In the genomic region with DNA sequence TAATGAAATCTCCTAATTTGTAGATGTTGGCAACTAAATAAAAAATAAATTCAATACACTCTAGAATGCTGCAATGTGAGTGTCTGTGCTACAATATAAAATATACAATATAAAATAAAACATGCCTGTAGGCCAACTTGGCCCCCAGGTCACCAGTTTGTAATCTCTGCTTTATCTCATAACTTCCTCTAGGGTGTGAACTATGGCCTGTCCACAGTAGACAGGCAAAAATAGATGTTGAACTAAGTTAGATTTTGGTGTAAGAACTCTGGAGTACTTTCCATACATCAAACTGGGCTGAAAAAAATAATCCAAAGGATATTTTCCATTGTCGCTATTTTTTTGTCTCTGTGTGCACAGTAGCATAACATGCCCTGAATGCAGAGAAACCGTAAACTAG, we compare ENCODE assay signal across 15 cellular contexts.
A peak's percentile ranks its signal among the peaks of the same experiment; 100 is the strongest.
DNase-seq lines count a peak whose midpoint lies in the region; ATAC-seq, FAIRE-seq and TF ChIP-seq lines count a peak whose summit lies in the region.
"Had no signal": no experiment of that assay in that cellular context is flagged by ENCODE, and none has a peak within 500 bp of the region (broad histone marks: within the 10 kb centered on the region; RNA-seq: fewer than 3 reads in every experiment).

No MANE protein-coding gene starts in this region.

- POLR2A ChIA-PET in endothelial cell of umbilical vein (lab: Charles Lee) = no interaction called here
- POLR2A ChIA-PET in activated CD8-positive, alpha-beta T cell treated with anti-CD3 and anti-CD28 coated beads for 36 hours (lab: Charles Lee) = no interaction called here

- TF ChIP-seq POLR2A in endothelial cell of umbilical vein (IDR thresholded peaks at IDR 0.05; ENCODE audit: low read depth, low read length) (no peak), GM18505 (IDR thresholded peaks at IDR 0.05; ENCODE audit: borderline replicate concordance, extremely low read depth, insufficient read depth, insufficient read length) (no peak)

- H3K9me3 ChIP-seq in BLaER1 (peaks cover 4% of the 10 kb centered on the region; the same call in 1 of the 2 replicates), RWPE2 (ENCODE audit: severe bottlenecking) (no peaks in the 10 kb centered on the region), endothelial cell of umbilical vein (replicated peaks; ENCODE audit: control insufficient read depth, insufficient read depth, low read length) (no peaks in the 10 kb centered on the region)
- H3K9me3 ChIP-seq: BE2C had no signal

- no peaks in the 10 kb centered on the region for H3K27me3 Mint-ChIP-seq in activated CD8-positive, alpha-beta T cell treated with anti-CD3 and anti-CD28 coated beads for 36 hours

- H3K9ac ChIP-seq in BLaER1 (no peak overlapping the region), endothelial cell of umbilical vein (replicated peaks; ENCODE audit: extremely low read depth, insufficient read depth, low read length) (no peak overlapping the region)

- no peaks in the 10 kb centered on the region for H4K20me1 ChIP-seq in BLaER1
- no peaks in the 10 kb centered on the region for H4K20me1 ChIP-seq in endothelial cell of umbilical vein (replicated peaks; ENCODE audit: control insufficient read depth, extremely low read depth, insufficient read depth, low read length)

- H3K27ac ChIP-seq in BLaER1 = no peak overlapping the region
- H3K27ac ChIP-seq in RWPE2 (ENCODE audit: poor library complexity, severe bottlenecking) = no peak overlapping the region
- H3K27ac ChIP-seq in endothelial cell of umbilical vein (ENCODE audit: insufficient read depth, low read depth, low read length) = no peak overlapping the region

- H3K4me1 Mint-ChIP-seq in activated CD8-positive, alpha-beta T cell treated with anti-CD3 and anti-CD28 coated beads for 36 hours (ENCODE audit: low read depth) = peaks cover 5% of the 10 kb centered on the region
- H3K4me1 Mint-ChIP-seq: CD8-positive, alpha-beta memory T cell had no signal

- H3K27me3 ChIP-seq in BLaER1 = no peaks in the 10 kb centered on the region
- H3K27me3 ChIP-seq in RWPE2 (ENCODE audit: insufficient read depth, poor library complexity, severe bottlenecking) = peaks cover 20% of the 10 kb centered on the region
- peaks cover 0 to 3% of the 10 kb centered on the region in 2 experiments for H3K27me3 ChIP-seq in endothelial cell of umbilical vein (ENCODE audit: control insufficient read depth in 2 of 2, insufficient read depth in 2 of 2, low read length in 2 of 2)
- H3K27me3 ChIP-seq: BE2C had no signal

- BruUV-seq in endothelial cell of umbilical vein (replicated peaks; lab: Mats Ljungman, UMichigan) = no TSS peak

- H3K4me3 ChIP-seq in BLaER1 = no peak overlapping the region
- H3K4me3 ChIP-seq in RWPE2 (ENCODE audit: severe bottlenecking) = no peak overlapping the region
- H3K4me3 ChIP-seq in endothelial cell of umbilical vein (replicated peaks in 1 of 3; ENCODE audit: insufficient read depth in 1 of 3, low read depth in 1 of 3, low read length in 3 of 3) = no peak overlapping the region
- H3K4me3 ChIP-seq: GM23338 had no signal

- H3K9me3 Mint-ChIP-seq in activated CD8-positive, alpha-beta T cell treated with anti-CD3 and anti-CD28 coated beads for 36 hours = peaks cover 3% of the 10 kb centered on the region
- H3K9me3 Mint-ChIP-seq: GM23338 had no signal

- no peak overlapping the region for H3K27ac Mint-ChIP-seq in activated CD8-positive, alpha-beta T cell treated with anti-CD3 and anti-CD28 coated beads for 36 hours
- H3K27ac Mint-ChIP-seq: CD8-positive, alpha-beta memory T cell; GM23338 had no signal

- dilution Hi-C loops in endothelial cell of umbilical vein (cut with MboI; ENCODE audit: extremely low pct_ligation_motif_present, low sequenced_read_pairs) = no loop called here

- H3K4me1 ChIP-seq in BLaER1 (peaks cover 29% of the 10 kb centered on the region), RWPE2 (ENCODE audit: insufficient read depth, poor library complexity, severe bottlenecking) (no peaks in the 10 kb centered on the region), endothelial cell of umbilical vein (ENCODE audit: control insufficient read depth, extremely low read depth, insufficient read depth, low read length) (peaks cover 10% of the 10 kb centered on the region)
- H3K4me1 ChIP-seq: BE2C had no signal

- H3K36me3 Mint-ChIP-seq in activated CD8-positive, alpha-beta T cell treated with anti-CD3 and anti-CD28 coated beads for 36 hours (ENCODE audit: low read depth) = no peaks in the 10 kb centered on the region
- H3K36me3 Mint-ChIP-seq: CD8-positive, alpha-beta memory T cell had no signal

- no peaks in the 10 kb centered on the region for H3K79me2 ChIP-seq in endothelial cell of umbilical vein (ENCODE audit: control insufficient read depth, insufficient read depth, low read length)

- ATAC-seq in RWPE2 (ENCODE audit: low read depth) = 0 out of 3 replicates have a peak, but pooled peaks have one; percentile 21
- ATAC-seq in activated CD8-positive, alpha-beta T cell treated with anti-CD3 and anti-CD28 coated beads for 36 hours = no peak
- ATAC-seq in GM19328 (IDR thresholded peaks at IDR 0.05; ENCODE audit: unreplicated experiment) = no peak
- no peak for ATAC-seq in GM18505 (IDR thresholded peaks at IDR 0.05; ENCODE audit: unreplicated experiment)
- ATAC-seq: GM23338 had no signal

- H3K4me3 Mint-ChIP-seq in activated CD8-positive, alpha-beta T cell treated with anti-CD3 and anti-CD28 coated beads for 36 hours = no peak overlapping the region
- H3K4me3 Mint-ChIP-seq: CD8-positive, alpha-beta memory T cell; GM23338 had no signal

- no peak overlapping the region for H2AFZ ChIP-seq in endothelial cell of umbilical vein (ENCODE audit: low read depth, low read length)

- no peak for FAIRE-seq in endothelial cell of umbilical vein (lab: Jason Lieb, UNC)
- FAIRE-seq: GM18507 had no signal

- CTCF ChIA-PET in endothelial cell of umbilical vein (lab: Charles Lee) = interaction anchor here (3.4 kb wide), 1 partner anchor 22 kb away, joined by 14 read pairs; no protein-coding TSS in a partner anchor
- CTCF ChIA-PET in activated CD8-positive, alpha-beta T cell treated with anti-CD3 and anti-CD28 coated beads for 36 hours (lab: Charles Lee) = interaction anchor here (1.2 kb wide), 1 partner anchor 22 kb away, joined by 4 read pairs; no protein-coding TSS in a partner anchor

- DNase-seq in RWPE2 (ENCODE audit: low spot score) (no peak), endothelial cell of umbilical vein (ENCODE audit: low read depth, low spot score) (peak; percentile 16), NCI-H2107 (lab: John Stamatoyannopoulos, UW) (no peak)
- no peak for DNase-seq in activated CD8-positive, alpha-beta T cell treated with anti-CD3 and anti-CD28 coated beads for 36 hours
- DNase-seq: BE2C; Calu3; CD8-positive, alpha-beta memory T cell; DMS 273 treated with DMSO at 0.1 percent for 48 hours; H7; Karpas-422 had no signal

- TF ChIP-seq CTCF in RWPE2 (IDR thresholded peaks at IDR 0.05; ENCODE audit: poor library complexity, severe bottlenecking) (no peak), endothelial cell of umbilical vein (IDR thresholded peaks at IDR 0.05; ENCODE audit: extremely low read depth in 1 of 2, insufficient read depth in 1 of 2, low read depth in 1 of 2, low read length in 2 of 2) (no peak)
- no peak for TF ChIP-seq CTCF in activated CD8-positive, alpha-beta T cell treated with anti-CD3 and anti-CD28 coated beads for 36 hours (IDR thresholded peaks at IDR 0.05)

- H3K36me3 ChIP-seq in BLaER1 (no peaks in the 10 kb centered on the region), RWPE2 (ENCODE audit: low read depth) (no peaks in the 10 kb centered on the region), endothelial cell of umbilical vein (ENCODE audit: control insufficient read depth in 2 of 2, extremely low read depth in 1 of 2, insufficient read depth in 2 of 2, low read length in 2 of 2) (no peaks in the 10 kb centered on the region)
- H3K36me3 ChIP-seq: BE2C had no signal

- H3K9me1 ChIP-seq in endothelial cell of umbilical vein (replicated peaks; ENCODE audit: control insufficient read depth, extremely low read depth, insufficient read depth, low read length) = no peaks in the 10 kb centered on the region

- intact Hi-C loops in endothelial cell of umbilical vein (cut with micrococcal nuclease) = no loop called here
- intact Hi-C loops in activated CD8-positive, alpha-beta T cell treated with anti-CD3 and anti-CD28 coated beads for 36 hours (cut with micrococcal nuclease) = no loop called here

- H3K4me2 ChIP-seq in BLaER1 (peak overlapping the region; percentile 65), endothelial cell of umbilical vein (ENCODE audit: insufficient read depth, low read length) (no peak overlapping the region)
- H3K4me2 ChIP-seq: GM23338 had no signal

TF ChIP-seq in endothelial cell of umbilical vein, 7 proteins besides CTCF, POLR2A, EP300 and RAD21:
- no peak for TF ChIP-seq GATA2 (IDR thresholded peaks at IDR 0.05; ENCODE audit: insufficient read depth, insufficient read length, low read depth, low read length)
- TF ChIP-seq FOS (IDR thresholded peaks at IDR 0.05; ENCODE audit: borderline replicate concordance, insufficient read depth, low read length) = no peak
- no peak for TF ChIP-seq EZH2 (IDR thresholded peaks at IDR 0.05; ENCODE audit: borderline replicate concordance, low read depth, low read length, severe bottlenecking)
- TF ChIP-seq JUN (IDR thresholded peaks at IDR 0.05; ENCODE audit: borderline replicate concordance, insufficient read depth, insufficient read length, low read depth) = no peak
- TF ChIP-seq, protein P1, sequence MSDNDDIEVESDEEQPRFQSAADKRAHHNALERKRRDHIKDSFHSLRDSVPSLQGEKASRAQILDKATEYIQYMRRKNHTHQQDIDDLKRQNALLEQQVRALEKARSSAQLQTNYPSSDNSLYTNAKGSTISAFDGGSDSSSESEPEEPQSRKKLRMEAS (IDR thresholded peaks at IDR 0.05; ENCODE audit: insufficient read depth, insufficient read length) = no peak
- no peak for TF ChIP-seq POLR2AphosphoS5 (IDR thresholded peaks at IDR 0.05; ENCODE audit: insufficient read depth, low read depth, low read length)
- no peak for TF ChIP-seq MYC (IDR thresholded peaks at IDR 0.05; ENCODE audit: low read depth, low read length)
TF ChIP-seq in endothelial cell of umbilical vein: peak in this region for 0.
